9 cellular contexts compared by ENCODE assay signal in genomic region chr7:74371381-74372059, GRCh38.
DNase-seq lines count a peak whose midpoint lies in the region; ATAC-seq and TF ChIP-seq lines count a peak whose summit lies in the region.
"Had no signal": no experiment of that assay in that cellular context is flagged by ENCODE, and none has a peak within 500 bp of the region (broad histone marks: within the 10 kb centered on the region; RNA-seq: fewer than 3 reads in every experiment).

No MANE protein-coding gene starts in this region.

- DNase-seq in GM12865 (ENCODE audit: low read depth) (peak; percentile 50), NCI-H2107 treated with DMSO at 0.1 percent for 48 hours (lab: John Stamatoyannopoulos, UW; ENCODE audit: unreplicated experiment) (peak; percentile 74), NOMO-1 treated with DMSO at 0.1 percent for 48 hours (lab: John Stamatoyannopoulos, UW; ENCODE audit: unreplicated experiment) (no peak), NCI-H524 (lab: John Stamatoyannopoulos, UW) (no peak), BE2C (no peak)
- DNase-seq in effector memory CD8-positive, alpha-beta T cell: no peak
- DNase-seq: left cardiac atrium had no signal

- H3K36me3 ChIP-seq in parathyroid adenoma (ENCODE audit: control insufficient read depth, insufficient read depth, low read length) (no peaks in the 10 kb centered on the region), BE2C (no peaks in the 10 kb centered on the region; the same call in 1 of the 2 replicates)

- ATAC-seq in effector memory CD8-positive, alpha-beta T cell (replicated peaks): no peak
- no peak for ATAC-seq in HG03457 (IDR thresholded peaks at IDR 0.05; ENCODE audit: unreplicated experiment)

- peak overlapping the region; percentile 35 to 60 for H3K27ac Mint-ChIP-seq in effector memory CD8-positive, alpha-beta T cell

- peaks cover 7 to 8% of the 10 kb centered on the region in 2 donors for H3K4me1 Mint-ChIP-seq in effector memory CD8-positive, alpha-beta T cell (ENCODE audit: low read depth in 2 of 2)

- peaks cover 7% of the 10 kb centered on the region for H3K4me1 ChIP-seq in parathyroid adenoma
- peaks cover 4% of the 10 kb centered on the region for H3K4me1 ChIP-seq in BE2C

- no peaks in the 10 kb centered on the region for H3K9me3 Mint-ChIP-seq in effector memory CD8-positive, alpha-beta T cell

- no peaks in the 10 kb centered on the region for H3K36me3 Mint-ChIP-seq in effector memory CD8-positive, alpha-beta T cell (ENCODE audit: insufficient read depth)

- H3K9me3 ChIP-seq in parathyroid adenoma (ENCODE audit: control insufficient read depth, low read length) (no peaks in the 10 kb centered on the region), BE2C (no peaks in the 10 kb centered on the region)

- H3K27me3 Mint-ChIP-seq in effector memory CD8-positive, alpha-beta T cell: no peaks in the 10 kb centered on the region

- no peaks in the 10 kb centered on the region for H3K79me2 ChIP-seq in parathyroid adenoma

- H3K9ac ChIP-seq in parathyroid adenoma: no peak overlapping the region

- H3K4me3 Mint-ChIP-seq in effector memory CD8-positive, alpha-beta T cell: peak overlapping the region; percentile 8 to 27

- no peaks in the 10 kb centered on the region for H3K27me3 ChIP-seq in parathyroid adenoma (ENCODE audit: control insufficient read depth, insufficient read depth, low read length)
- H3K27me3 ChIP-seq in BE2C: no peaks in the 10 kb centered on the region

- TF ChIP-seq CTCF in GM12865 (IDR thresholded peaks at IDR 0.05; ENCODE audit: insufficient read depth, low read depth, low read length, missing control alignments) (no peak), parathyroid adenoma (IDR thresholded peaks at IDR 0.05) (no peak), BE2C (IDR thresholded peaks at IDR 0.05; ENCODE audit: low read depth, low read length) (no peak)

- H2AFZ ChIP-seq in parathyroid adenoma: peak overlapping the region; percentile 61

- H3K4me3 ChIP-seq in GM12865 (ENCODE audit: low read depth, low read length) (no peak overlapping the region), parathyroid adenoma (ENCODE audit: low read depth, low read length) (peak overlapping the region; percentile 13), BE2C (ENCODE audit: low read depth, low read length) (no peak overlapping the region)

- H3K27ac ChIP-seq in parathyroid adenoma: no peak overlapping the region

- peak overlapping the region; percentile 65 for H3K4me2 ChIP-seq in parathyroid adenoma (ENCODE audit: low read length)

Comparison
In these comparisons a context has a peak if more than half of its experiments do, and no peak if none do; other contexts are left out.
1. DNase-seq: peak in GM12865 (single experiment) and NCI-H2107 treated with DMSO at 0.1 percent for 48 hours (single experiment); none in effector memory CD8-positive, alpha-beta T cell (0 of 3), NOMO-1 treated with DMSO at 0.1 percent for 48 hours (single experiment), NCI-H524 (0 of 2) and BE2C (single experiment).